Comparison of ENCODE assay signal across 20 cellular contexts in genomic region chr10:51462076-51462779, GRCh38.
DNase-seq lines count a peak whose midpoint lies in the region; ATAC-seq and TF ChIP-seq lines count a peak whose summit lies in the region.
"Had no signal": no experiment of that assay in that cellular context is flagged by ENCODE, and none has a peak within 500 bp of the region (broad histone marks: within the 10 kb centered on the region; RNA-seq: fewer than 3 reads in every experiment).

No MANE protein-coding gene starts in this region.

- H2AFZ ChIP-seq in osteoblast (ENCODE audit: low read length) = no peak overlapping the region

- peak; percentile 97 for ATAC-seq in foreskin keratinocyte
- ATAC-seq: left colon had no signal

- no peak for TF ChIP-seq EP300 in esophagus muscularis mucosa (IDR thresholded peaks at IDR 0.05)

- H3K4me1 ChIP-seq in foreskin keratinocyte (peaks cover 22% of the 10 kb centered on the region), esophagus muscularis mucosa (peaks cover 0 to 38% (median 27%) of the 10 kb centered on the region in 4 donors), Peyer's patch (no peaks in the 10 kb centered on the region), osteoblast (ENCODE audit: insufficient read depth, low read length) (no peaks in the 10 kb centered on the region)
- H3K4me1 ChIP-seq: SJCRH30 had no signal

- H3K27me3 ChIP-seq in foreskin keratinocyte = no peaks in the 10 kb centered on the region
- H3K27me3 ChIP-seq in esophagus muscularis mucosa = no peaks in the 10 kb centered on the region
- H3K27me3 ChIP-seq in Peyer's patch = no peaks in the 10 kb centered on the region
- no peaks in the 10 kb centered on the region for H3K27me3 ChIP-seq in osteoblast (ENCODE audit: insufficient read depth, low read length)
- H3K27me3 ChIP-seq: SJCRH30, tibial artery had no signal

- no peaks in the 10 kb centered on the region for H3K79me2 ChIP-seq in osteoblast (ENCODE audit: insufficient read depth, low read length)

- no peaks in the 10 kb centered on the region for H3K36me3 ChIP-seq in esophagus muscularis mucosa
- no peaks in the 10 kb centered on the region for H3K36me3 ChIP-seq in Peyer's patch
- no peaks in the 10 kb centered on the region for H3K36me3 ChIP-seq in osteoblast (ENCODE audit: insufficient read depth, low read length)
- H3K36me3 ChIP-seq: SJCRH30, tibial artery had no signal

- H3K4me3 ChIP-seq in retinal pigment epithelial cell (ENCODE audit: low read length) (no peak overlapping the region), esophagus muscularis mucosa (no peak overlapping the region), Peyer's patch (no peak overlapping the region), osteoblast (ENCODE audit: insufficient read depth, low read length) (no peak overlapping the region)
- H3K4me3 ChIP-seq: SJCRH30, tibial artery had no signal

- H4K20me1 ChIP-seq in osteoblast (ENCODE audit: insufficient read depth, low read length) = no peaks in the 10 kb centered on the region

- H3K9me3 ChIP-seq in esophagus muscularis mucosa (no peaks in the 10 kb centered on the region), Peyer's patch (no peaks in the 10 kb centered on the region), osteoblast (ENCODE audit: low read depth, low read length) (no peaks in the 10 kb centered on the region)
- H3K9me3 ChIP-seq: SJCRH30, tibial artery had no signal

- H3K4me2 ChIP-seq in osteoblast (ENCODE audit: insufficient read depth, low read length) = no peak overlapping the region

- no peak for TF ChIP-seq POLR2A in esophagus muscularis mucosa (IDR thresholded peaks at IDR 0.05; ENCODE audit: low read depth)
- no peak for TF ChIP-seq POLR2A in Peyer's patch (IDR thresholded peaks at IDR 0.05)

- peak; percentile 12 for DNase-seq in HCEC 1CT
- DNase-seq in amniotic epithelial cell (ENCODE audit: low read depth) = peak; percentile 2
- peak; percentile 66 to 87 for DNase-seq in foreskin keratinocyte
- DNase-seq in retinal pigment epithelial cell (ENCODE audit: low read depth) = peak; percentile 14
- DNase-seq in esophagus muscularis mucosa (ENCODE audit: extremely low spot score) = no peak
- no peak for DNase-seq in Peyer's patch
- DNase-seq in activated CD4-positive, alpha-beta T cell treated with anti-CD3 and anti-CD28 coated beads, Interleukin-2, amount 50 U/mL, for 4 hours = no peak
- DNase-seq in osteoblast (ENCODE audit: insufficient read length, low spot score, missing footprints) = no peak
- DNase-seq: activated CD4-positive, alpha-beta T cell treated with anti-CD3 and anti-CD28 coated beads for 4 hours; activated naive CD4-positive, alpha-beta T cell treated with anti-CD3 and anti-CD28 coated beads for 36 hours; Calu3; hypothalamus; KBM-7; left colon; NCI-H1048; NCI-H2081 treated with DMSO at 0.1 percent for 48 hours; NCI-H524 treated with DMSO at 0.1 percent for 48 hours; SJCRH30; T-helper 9 cell; tibial artery had no signal

- TF ChIP-seq CTCF in foreskin keratinocyte (conservative IDR thresholded peaks at IDR 0.05) (no peak), retinal pigment epithelial cell (conservative IDR thresholded peaks at IDR 0.05; ENCODE audit: low read depth, low read length) (no peak), esophagus muscularis mucosa (IDR thresholded peaks at IDR 0.05) (no peak), Peyer's patch (IDR thresholded peaks at IDR 0.05) (no peak), osteoblast (IDR thresholded peaks at IDR 0.05; ENCODE audit: extremely low read depth, low read depth, low read length) (no peak)

- peak overlapping the region; percentile 28 for H3K27ac ChIP-seq in foreskin keratinocyte
- H3K27ac ChIP-seq in esophagus muscularis mucosa (replicated peaks in 1 of 4) = peak overlapping the region in 2 of 4 donors; percentile 6 to 15
- H3K27ac ChIP-seq in Peyer's patch = no peak overlapping the region
- H3K27ac ChIP-seq in osteoblast (ENCODE audit: low read depth, low read length) = no peak overlapping the region
- H3K27ac ChIP-seq: SJCRH30 had no signal

- WGBS in esophagus muscularis mucosa = 22% methylated on average over 3 of the region's 3 CpGs

- intact Hi-C loops in esophagus muscularis mucosa (cut with DNase I) = no loop called here

Comparison
In these comparisons a context has a peak if more than half of its experiments do, and no peak if none do; other contexts are left out.
1. DNase-seq: peak in HCEC 1CT (single experiment), amniotic epithelial cell (single experiment), foreskin keratinocyte (2 of 2) and retinal pigment epithelial cell (single experiment); none in esophagus muscularis mucosa (single experiment), Peyer's patch (0 of 3), activated CD4-positive, alpha-beta T cell treated with anti-CD3 and anti-CD28 coated beads, Interleukin-2, amount 50 U/mL, for 4 hours (0 of 2) and osteoblast (single experiment).